Comparison of ENCODE assay signal across 8 cellular contexts in genomic region chr9:132169672-132170392, GRCh38. TPM values are rescaled to one million over a fixed set of nuclear protein-coding genes. Genes with fewer than 3 reads are reported as not detected.
DNase-seq lines count a peak whose midpoint lies in the region; ATAC-seq and TF ChIP-seq lines count a peak whose summit lies in the region.

No MANE protein-coding gene starts in this region.

- intact Hi-C loops in OCI-LY7 (cut with micrococcal nuclease; ENCODE audit: unreplicated experiment) = loop anchor here (1.0 to 10.0 kb wide), 3 partner anchors 65 to 405 kb away; no protein-coding TSS in a partner anchor
- intact Hi-C loops in esophagus squamous epithelium (cut with DNase I) = no loop called here
- intact Hi-C loops in aorta (cut with DNase I) = loop anchor here (1.0 to 5.0 kb wide), 2 partner anchors 66 to 67 kb away; no protein-coding TSS in a partner anchor

- TF ChIP-seq CTCF in AG10803 (conservative IDR thresholded peaks at IDR 0.05; ENCODE audit: low read length) (peak; percentile 67), OCI-LY7 (conservative IDR thresholded peaks at IDR 0.05; ENCODE audit: low read length) (peak; percentile 93), esophagus squamous epithelium (IDR thresholded peaks at IDR 0.05) (peak; percentile 45 to 79 (median 68)), neural progenitor cell (IDR thresholded peaks at IDR 0.05) (peak; percentile 97)

- H3K27me3 ChIP-seq in esophagus squamous epithelium = peaks cover 0 to 90% (median 10%) of the 10 kb centered on the region in 4 donors
- peaks cover 29% of the 10 kb centered on the region for H3K27me3 ChIP-seq in neural progenitor cell
- H3K27me3 ChIP-seq in aorta (ENCODE audit: control insufficient read depth in 1 of 2, insufficient read depth in 2 of 2, low read length in 1 of 2) = no peaks in the 10 kb centered on the region

- H3K4me3 Mint-ChIP-seq in neural progenitor cell = no peak overlapping the region

- 26 to 44% methylated on average over 13 to 17 of the region's 26 CpGs for WGBS in esophagus squamous epithelium, 2 donors
- 34 to 38% methylated on average over 26 of the region's 26 CpGs for WGBS in aorta, 2 donors

- H4K20me1 ChIP-seq in OCI-LY7 (ENCODE audit: insufficient read depth, low read length) = no peaks in the 10 kb centered on the region
- peaks cover 15% of the 10 kb centered on the region for H4K20me1 ChIP-seq in neural progenitor cell (ENCODE audit: low read depth)

- no peak overlapping the region for H3K4me2 ChIP-seq in OCI-LY7 (ENCODE audit: low read length)
- no peak overlapping the region for H3K4me2 ChIP-seq in neural progenitor cell

- peak; percentile 62 for ATAC-seq in aorta (ENCODE audit: low FRiP score)
- ATAC-seq in GM18519 (IDR thresholded peaks at IDR 0.05; ENCODE audit: low FRiP score, unreplicated experiment) = no peak

- H3K79me2 ChIP-seq in OCI-LY7 (ENCODE audit: insufficient read depth, low read depth, low read length) (no peaks in the 10 kb centered on the region), neural progenitor cell (ENCODE audit: low read depth) (no peaks in the 10 kb centered on the region)

- H3K9me2 ChIP-seq in OCI-LY7 (ENCODE audit: insufficient read depth, low read length) = no peaks in the 10 kb centered on the region

- H3K9me3 Mint-ChIP-seq in neural progenitor cell = peaks cover 5% of the 10 kb centered on the region

- no TSS peak for BruUV-seq in OCI-LY7 (replicated peaks; lab: Mats Ljungman, UMichigan)

- no peak for TF ChIP-seq POLR2A in esophagus squamous epithelium (IDR thresholded peaks at IDR 0.05)

- H3K27me3 Mint-ChIP-seq in neural progenitor cell (ENCODE audit: insufficient read depth, low read depth) = peaks cover 41% of the 10 kb centered on the region

- POLR2A ChIA-PET in OCI-LY7 (lab: Charles Lee) = no interaction called here

- H3K27ac ChIP-seq in OCI-LY7 (ENCODE audit: low read depth, low read length, poor library complexity, severe bottlenecking) (no peak overlapping the region), esophagus squamous epithelium (no peak overlapping the region), neural progenitor cell (no peak overlapping the region), aorta (ENCODE audit: low read depth in 1 of 2, low read length in 2 of 2) (no peak overlapping the region)

- no peak overlapping the region for H3K9ac ChIP-seq in neural progenitor cell

- no peaks in the 10 kb centered on the region for H3K36me3 ChIP-seq in OCI-LY7 (ENCODE audit: insufficient read depth, low read length)
- H3K36me3 ChIP-seq in esophagus squamous epithelium = no peaks in the 10 kb centered on the region
- H3K36me3 ChIP-seq in neural progenitor cell = no peaks in the 10 kb centered on the region
- H3K36me3 ChIP-seq in aorta (ENCODE audit: control insufficient read depth in 1 of 2, insufficient read depth in 2 of 2, low read length in 1 of 2) = no peaks in the 10 kb centered on the region

- no peaks in the 10 kb centered on the region for H3K36me3 Mint-ChIP-seq in neural progenitor cell

- DNase-seq in AG10803 (ENCODE audit: low read depth) (peak; percentile 42), H4 (ENCODE audit: low spot score) (peak; percentile 38), OCI-LY7 (ENCODE audit: low spot score) (peak; percentile 74), activated T-cell treated with anti-CD3 and anti-CD28 coated beads for 24 hours (ENCODE audit: low read depth) (peak; percentile 44), esophagus squamous epithelium (lab: John Stamatoyannopoulos, UW) (no peak), neural progenitor cell (ENCODE audit: low spot score) (peak; percentile 88), aorta (peak; percentile 64 to 85)

- no peak overlapping the region for H2AFZ ChIP-seq in OCI-LY7 (ENCODE audit: low read length)
- no peak overlapping the region for H2AFZ ChIP-seq in neural progenitor cell (replicated peaks)

- H3K9me3 ChIP-seq in OCI-LY7 (ENCODE audit: low read length) (no peaks in the 10 kb centered on the region), esophagus squamous epithelium (no peaks in the 10 kb centered on the region), neural progenitor cell (ENCODE audit: low read depth) (no peaks in the 10 kb centered on the region), aorta (ENCODE audit: control insufficient read depth, low read length) (no peaks in the 10 kb centered on the region)

- H3K4me1 ChIP-seq in OCI-LY7 (ENCODE audit: insufficient read depth, low read length, poor library complexity, severe bottlenecking) = no peaks in the 10 kb centered on the region
- peaks cover 0 to 6% (median 0%) of the 10 kb centered on the region in 3 donors for H3K4me1 ChIP-seq in esophagus squamous epithelium
- H3K4me1 ChIP-seq in neural progenitor cell = no peaks in the 10 kb centered on the region
- H3K4me1 ChIP-seq in aorta (ENCODE audit: control insufficient read depth in 1 of 2, insufficient read depth in 2 of 2, low read length in 2 of 2) = no peaks in the 10 kb centered on the region

- peak overlapping the region; percentile 54 for H3K27ac Mint-ChIP-seq in neural progenitor cell

- H3K4me1 Mint-ChIP-seq in neural progenitor cell = peaks cover 27% of the 10 kb centered on the region

- H3F3A ChIP-seq in neural progenitor cell (ENCODE audit: low read depth) = peaks cover 1% of the 10 kb centered on the region

- H3K4me3 ChIP-seq in AG10803 (ENCODE audit: low read length) (no peak overlapping the region), OCI-LY7 (ENCODE audit: low read depth, low read length, poor library complexity, severe bottlenecking) (no peak overlapping the region), esophagus squamous epithelium (no peak overlapping the region), neural progenitor cell (no peak overlapping the region), aorta (ENCODE audit: low read length in 2 of 2) (no peak overlapping the region)

- CTCF ChIA-PET in OCI-LY7 (lab: Charles Lee; ENCODE audit: unreplicated experiment) = interaction anchor here (0.7 to 1.4 kb wide), 4 partner anchors 12 to 158 kb away, joined by 3 to 4 read pairs (median 3); no protein-coding TSS in a partner anchor

RNA-seq across cellular contexts. Expression of gene NTNG2, which starts 8.0 kb away (rescaled TPM):
- total RNA-seq in H4 (2014; rRNA removed; shearing (Covaris generic)) = 0.95 and 1.7 TPM in 2 replicates
- total RNA-seq in OCI-LY7 (2014; rRNA removed; shearing (Covaris generic)) = 5.4 and 7.5 TPM in 2 replicates
- 1.9 and 3.2 TPM in 2 replicates for total RNA-seq in OCI-LY7 (2022)
- total RNA-seq in esophagus squamous epithelium = under 1 TPM; 0.08 to 0.95 (median 0.29) TPM
- 1.0 and 1.2 TPM in 2 replicates for total RNA-seq in neural progenitor cell (ENCODE audit: low replicate concordance)
- 1 to 10 TPM; 1.8 to 5.3 TPM for total RNA-seq in aorta
- polyA plus RNA-seq in aorta = under 1 TPM; 0.25 to 0.33 TPM
